ENCODE assay signal across 25 cellular contexts in genomic region chr9:109033941-109034700, GRCh38. TPM values are rescaled to one million over a fixed set of nuclear protein-coding genes. Genes with fewer than 3 reads are reported as not detected.
DNase-seq lines count a peak whose midpoint lies in the region; ATAC-seq and TF ChIP-seq lines count a peak whose summit lies in the region.
"Had no signal": no experiment of that assay in that cellular context is flagged by ENCODE, and none has a peak within 500 bp of the region (broad histone marks: within the 10 kb centered on the region; RNA-seq: fewer than 3 reads in every experiment).

No MANE protein-coding gene starts in this region.

- H3K79me2 ChIP-seq in osteoblast (ENCODE audit: insufficient read depth, low read length) = peaks cover 10% of the 10 kb centered on the region

- peak overlapping the region; percentile 31 for H3K27ac ChIP-seq in cardiac muscle cell
- H3K27ac ChIP-seq in osteoblast (ENCODE audit: low read depth, low read length) = peak overlapping the region; percentile 41
- H3K27ac ChIP-seq: esophagus squamous epithelium, foreskin keratinocyte, left ventricle myocardium inferior had no signal

- intact Hi-C loops in cardiac septum (cut with DNase I) = no loop called here

- H3K9me3 ChIP-seq in cardiac muscle cell (ENCODE audit: low read depth) = no peaks in the 10 kb centered on the region
- no peaks in the 10 kb centered on the region for H3K9me3 ChIP-seq in adipocyte (ENCODE audit: control insufficient read depth, low read length)
- no peaks in the 10 kb centered on the region for H3K9me3 ChIP-seq in osteoblast (ENCODE audit: low read depth, low read length)
- H3K9me3 ChIP-seq: esophagus squamous epithelium, left ventricle myocardium inferior had no signal

- H4K20me1 ChIP-seq in osteoblast (ENCODE audit: insufficient read depth, low read length) = no peaks in the 10 kb centered on the region

- H3K4me2 ChIP-seq in osteoblast (ENCODE audit: insufficient read depth, low read length) = no peak overlapping the region

- H3K36me3 ChIP-seq in cardiac muscle cell (peaks cover 17% of the 10 kb centered on the region), adipocyte (ENCODE audit: control insufficient read depth, insufficient read depth, low read length, severe bottlenecking) (peaks cover 22% of the 10 kb centered on the region), osteoblast (ENCODE audit: insufficient read depth, low read length) (peaks cover 18% of the 10 kb centered on the region)

- TF ChIP-seq CTCF in cardiac muscle cell (IDR thresholded peaks at IDR 0.05; ENCODE audit: low read depth, low read length) (no peak), osteoblast (IDR thresholded peaks at IDR 0.05; ENCODE audit: extremely low read depth, low read depth, low read length) (no peak)

- H3K4me1 ChIP-seq in cardiac muscle cell (ENCODE audit: low read depth) = peaks cover 26% of the 10 kb centered on the region
- H3K4me1 ChIP-seq in adipocyte (ENCODE audit: control insufficient read depth, insufficient read depth, low read length) = peaks cover 35% of the 10 kb centered on the region
- peaks cover 39% of the 10 kb centered on the region for H3K4me1 ChIP-seq in osteoblast (ENCODE audit: insufficient read depth, low read length)

- DNase-seq in cardiac muscle cell (ENCODE audit: low read depth in 1 of 2, low spot score in 1 of 2) (no peak), cardiac septum (ENCODE audit: low spot score) (no peak), adipocyte (ENCODE audit: low read depth) (peak; percentile 16), osteoblast (ENCODE audit: insufficient read length, low spot score, missing footprints) (no peak), AML-193 (lab: John Stamatoyannopoulos, UW) (no peak)
- no peak for DNase-seq in activated naive CD4-positive, alpha-beta T cell (lab: John Stamatoyannopoulos, UW)
- DNase-seq in stimulated activated CD4-positive, alpha-beta T cell treated with anti-CD3 and anti-CD28 coated beads, Interleukin-2, amount 100 ng/mL, for 48 hours = no peak
- DNase-seq: activated CD4-positive, alpha-beta T cell treated with anti-CD3 and anti-CD28 coated beads for 1 hour; activated CD8-positive, alpha-beta memory T cell treated with anti-CD3 and anti-CD28 coated beads, Interleukin-2, amount 50 U/mL, for 48 hours; activated CD8-positive, alpha-beta T cell treated with anti-CD3 and anti-CD28 coated beads for 36 hours; CD4-positive, alpha-beta T cell; DND-41; esophagus squamous epithelium; foreskin keratinocyte; head of caudate nucleus; islet precursor cell; left ventricle myocardium inferior; mesendoderm; NCI-H1092 treated with DMSO at 0.1 percent for 48 hours; NCI-H1694 treated with DMSO at 0.1 percent for 48 hours; NCI-H446 treated with DMSO at 0.1 percent for 48 hours had no signal

- no peaks in the 10 kb centered on the region for H3K27me3 ChIP-seq in cardiac muscle cell
- H3K27me3 ChIP-seq in adipocyte (replicated peaks; ENCODE audit: control insufficient read depth, insufficient read depth, low read length) = no peaks in the 10 kb centered on the region
- no peaks in the 10 kb centered on the region for H3K27me3 ChIP-seq in osteoblast (ENCODE audit: insufficient read depth, low read length)
- H3K27me3 ChIP-seq: esophagus squamous epithelium, foreskin keratinocyte had no signal

- H3K4me3 ChIP-seq in cardiac muscle cell = no peak overlapping the region
- no peak overlapping the region for H3K4me3 ChIP-seq in adipocyte (ENCODE audit: low read length)
- H3K4me3 ChIP-seq in osteoblast (ENCODE audit: insufficient read depth, low read length) = no peak overlapping the region
- H3K4me3 ChIP-seq: esophagus squamous epithelium, K562, left ventricle myocardium inferior had no signal

- H2AFZ ChIP-seq in osteoblast (ENCODE audit: low read length) = no peak overlapping the region

- H3K9ac ChIP-seq in adipocyte (ENCODE audit: low read length) = no peak overlapping the region

- no peak for ATAC-seq in esophagus mucosa
- ATAC-seq: activated CD8-positive, alpha-beta T cell treated with anti-CD3 and anti-CD28 coated beads for 36 hours; foreskin keratinocyte; K562; sciatic nerve; stimulated activated effector memory CD8-positive, alpha-beta T cell treated with anti-CD3 and anti-CD28 coated beads, Interleukin-12 subunit alpha, Interleukin-12 subunit beta, amount 100 ng/mL, for 72 hours had no signal

RNA-seq across cellular contexts. Expression of gene CTNNAL1, which starts 20.8 kb away (rescaled TPM):
- total RNA-seq in cardiac muscle cell (55.7 and 64.7 TPM in 2 replicates), cardiac septum (72.8 TPM), osteoblast (99.0 and 118 TPM in 2 replicates), esophagus mucosa (8.8 TPM)
- 102 and 115 TPM in 2 replicates for polyA plus RNA-seq in cardiac muscle cell
